In genomic region chr7:139875821-139876241, GRCh38 we compare ENCODE assay signal across 13 cellular contexts. TPM values are rescaled to one million over a fixed set of nuclear protein-coding genes. Genes with fewer than 3 reads are reported as not detected.
A peak's percentile ranks its signal among the peaks of the same experiment; 100 is the strongest.
DNase-seq lines count a peak whose midpoint lies in the region; ATAC-seq and TF ChIP-seq lines count a peak whose summit lies in the region.
"Had no signal": no experiment of that assay in that cellular context is flagged by ENCODE, and none has a peak within 500 bp of the region (broad histone marks: within the 10 kb centered on the region; RNA-seq: fewer than 3 reads in every experiment).

No MANE protein-coding gene starts in this region.

- in situ Hi-C loops in gastrocnemius medialis (cut with MboI; ENCODE audit: low sequenced_read_pairs in 4 of 4): no loop called here

- TF ChIP-seq POLR2A in gastrocnemius medialis (IDR thresholded peaks at IDR 0.05): no peak

- H3K4me1 ChIP-seq in gastrocnemius medialis (peaks cover 0 to 12% of the 10 kb centered on the region in 2 donors), aorta (ENCODE audit: control insufficient read depth in 1 of 2, insufficient read depth in 2 of 2, low read length in 2 of 2) (no peaks in the 10 kb centered on the region)
- H3K4me1 ChIP-seq: parathyroid adenoma had no signal

- H3K27ac ChIP-seq in gastrocnemius medialis: peak overlapping the region in 2 of 4 donors; percentile 7 to 35
- H3K27ac ChIP-seq in aorta (ENCODE audit: low read depth in 1 of 2, low read length in 2 of 2): no peak overlapping the region
- H3K27ac ChIP-seq: cardiac muscle cell, parathyroid adenoma had no signal

- DNase-seq in dermis blood vessel endothelial cell (peak; percentile 44), gastrocnemius medialis (peak in 1 of 2 donors; percentile 34), NCI-H345 treated with DMSO at 0.1 percent for 48 hours (lab: John Stamatoyannopoulos, UW; ENCODE audit: unreplicated experiment) (no peak), aorta (no peak), A172 (ENCODE audit: low spot score) (no peak), NCI-H2227 treated with DMSO at 0.1 percent for 48 hours (lab: John Stamatoyannopoulos, UW) (no peak)
- DNase-seq: NCI-H1417 treated with DMSO at 0.1 percent for 48 hours; stimulated activated CD8-positive, alpha-beta memory T cell treated with anti-CD3 and anti-CD28 coated beads, Interleukin-4, amount 100 ng/mL, for 48 hours had no signal

- WGBS in aorta, 2 donors: 47 to 56% methylated on average over 7 of the region's 7 CpGs

- H3K36me3 ChIP-seq in gastrocnemius medialis (no peaks in the 10 kb centered on the region), aorta (ENCODE audit: control insufficient read depth in 1 of 2, insufficient read depth in 2 of 2, low read length in 1 of 2) (no peaks in the 10 kb centered on the region)
- H3K36me3 ChIP-seq: cardiac muscle cell had no signal

- intact Hi-C loops in gastrocnemius medialis (cut with DNase I; ENCODE audit: low total_unique reads) (no loop called here), aorta (cut with DNase I) (no loop called here)

- H3K27me3 ChIP-seq in gastrocnemius medialis (no peaks in the 10 kb centered on the region), aorta (ENCODE audit: control insufficient read depth in 1 of 2, insufficient read depth in 2 of 2, low read length in 1 of 2) (no peaks in the 10 kb centered on the region)
- H3K27me3 ChIP-seq: cardiac muscle cell had no signal

- ATAC-seq in GM19395 (IDR thresholded peaks at IDR 0.05; ENCODE audit: unreplicated experiment): peak; percentile 91
- peak; percentile 90 for ATAC-seq in HG03159 (IDR thresholded peaks at IDR 0.05; ENCODE audit: unreplicated experiment)
- peak; percentile 47 to 86 for ATAC-seq in gastrocnemius medialis
- ATAC-seq in aorta (ENCODE audit: low FRiP score): no peak
- ATAC-seq: HCT116 had no signal

- H3K4me3 ChIP-seq in gastrocnemius medialis (no peak overlapping the region), aorta (ENCODE audit: low read length in 2 of 2) (no peak overlapping the region)
- H3K4me3 ChIP-seq: cardiac muscle cell had no signal

- no peak for TF ChIP-seq CTCF in gastrocnemius medialis (IDR thresholded peaks at IDR 0.05 in 4 of 5, conservative IDR thresholded peaks at IDR 0.05 in 1 of 5)

- H3K9me3 ChIP-seq in gastrocnemius medialis: no peaks in the 10 kb centered on the region
- H3K9me3 ChIP-seq in aorta (ENCODE audit: control insufficient read depth, low read length): no peaks in the 10 kb centered on the region

RNA-seq across cellular contexts. Expression of gene TBXAS1, which starts 46.8 kb away (rescaled TPM):
- 0.17 and 2.0 TPM in 2 replicates for total RNA-seq in dermis blood vessel endothelial cell
- 1 to 10 TPM in 3 of 4 donors, under 1 TPM in 1; 0.41 to 5.2 (median 3.3) TPM for total RNA-seq in gastrocnemius medialis
- 10 to 100 TPM; 22.1 to 24.5 TPM for total RNA-seq in aorta
- polyA plus RNA-seq in aorta: 10 to 100 TPM in 1 of 2 donors, 1 to 10 TPM in 1; 5.5 to 11.6 TPM
- 0.26 and 0.83 TPM in 2 replicates for total RNA-seq in A172 (2014; rRNA removed; shearing (Covaris generic))
